1 cellular context compared by ENCODE assay signal in the genomic region with DNA sequence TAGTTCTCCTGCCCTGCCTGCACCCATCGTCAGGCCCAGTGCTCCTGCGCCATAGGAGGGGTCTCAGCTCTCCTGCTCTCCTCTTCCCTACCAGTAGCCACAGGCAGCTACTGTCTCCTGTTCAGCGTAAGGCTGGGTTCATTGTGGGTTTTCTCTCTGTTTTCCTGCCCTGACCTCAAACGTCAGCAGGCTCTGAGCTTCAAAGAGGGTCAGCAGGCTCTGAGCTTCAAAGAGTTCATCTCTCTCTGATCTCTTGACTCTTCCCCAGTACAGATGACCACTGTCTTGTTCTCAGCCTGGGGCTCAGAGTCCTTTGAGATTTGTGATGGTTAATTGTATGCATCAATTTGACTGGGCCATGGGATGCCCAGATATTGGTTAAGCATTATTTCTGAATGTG.
TF ChIP-seq lines count a peak whose summit lies in the region.

No MANE protein-coding gene starts in this region.

TF ChIP-seq in HepG2, 621 proteins besides CTCF, POLR2A, EP300 and RAD21 (continued from another document and continues in another):
- TF ChIP-seq, protein P1, sequence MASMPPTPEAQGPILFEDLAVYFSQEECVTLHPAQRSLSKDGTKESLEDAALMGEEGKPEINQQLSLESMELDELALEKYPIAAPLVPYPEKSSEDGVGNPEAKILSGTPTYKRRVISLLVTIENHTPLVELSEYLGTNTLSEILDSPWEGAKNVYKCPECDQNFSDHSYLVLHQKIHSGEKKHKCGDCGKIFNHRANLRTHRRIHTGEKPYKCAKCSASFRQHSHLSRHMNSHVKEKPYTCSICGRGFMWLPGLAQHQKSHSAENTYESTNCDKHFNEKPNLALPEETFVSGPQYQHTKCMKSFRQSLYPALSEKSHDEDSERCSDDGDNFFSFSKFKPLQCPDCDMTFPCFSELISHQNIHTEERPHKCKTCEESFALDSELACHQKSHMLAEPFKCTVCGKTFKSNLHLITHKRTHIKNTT (CRISPR knock-in tag; IDR thresholded peaks at IDR 0.05), result no peak
- TF ChIP-seq HOXA5 (CRISPR knock-in tag; IDR thresholded peaks at IDR 0.05), result peak; percentile 81; the same call in 1 of the 2 replicates
- TF ChIP-seq SP1 (IDR thresholded peaks at IDR 0.05), result no peak
- 0 out of 2 replicates have a peak, but pooled peaks have one; percentile 36 for TF ChIP-seq SP1 (CRISPR knock-in tag; IDR thresholded peaks at IDR 0.05)
- TF ChIP-seq, protein P2, sequence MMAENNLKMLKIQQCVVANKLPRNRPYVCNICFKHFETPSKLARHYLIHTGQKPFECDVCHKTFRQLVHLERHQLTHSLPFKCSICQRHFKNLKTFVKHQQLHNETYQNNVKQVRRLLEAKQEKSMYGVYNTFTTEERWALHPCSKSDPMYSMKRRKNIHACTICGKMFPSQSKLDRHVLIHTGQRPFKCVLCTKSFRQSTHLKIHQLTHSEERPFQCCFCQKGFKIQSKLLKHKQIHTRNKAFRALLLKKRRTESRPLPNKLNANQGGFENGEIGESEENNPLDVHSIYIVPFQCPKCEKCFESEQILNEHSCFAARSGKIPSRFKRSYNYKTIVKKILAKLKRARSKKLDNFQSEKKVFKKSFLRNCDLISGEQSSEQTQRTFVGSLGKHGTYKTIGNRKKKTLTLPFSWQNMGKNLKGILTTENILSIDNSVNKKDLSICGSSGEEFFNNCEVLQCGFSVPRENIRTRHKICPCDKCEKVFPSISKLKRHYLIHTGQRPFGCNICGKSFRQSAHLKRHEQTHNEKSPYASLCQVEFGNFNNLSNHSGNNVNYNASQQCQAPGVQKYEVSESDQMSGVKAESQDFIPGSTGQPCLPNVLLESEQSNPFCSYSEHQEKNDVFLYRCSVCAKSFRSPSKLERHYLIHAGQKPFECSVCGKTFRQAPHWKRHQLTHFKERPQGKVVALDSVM (CRISPR knock-in tag; IDR thresholded peaks at IDR 0.05), result no peak
- peak; percentile 83 for TF ChIP-seq SAP130 (CRISPR knock-in tag; IDR thresholded peaks at IDR 0.05; ENCODE audit: low read depth)
- peak; percentile 74; the same call in 1 of the 2 replicates for TF ChIP-seq ETV5 (CRISPR knock-in tag; IDR thresholded peaks at IDR 0.05; ENCODE audit: borderline replicate concordance)
- peak; percentile 50; the same call in 1 of the 2 replicates for TF ChIP-seq ZNF501 (CRISPR knock-in tag; IDR thresholded peaks at IDR 0.05)
- TF ChIP-seq RFX3 (CRISPR knock-in tag; IDR thresholded peaks at IDR 0.05), result no peak
- peak; percentile 83; the same call in 1 of the 2 replicates for TF ChIP-seq EHMT2 (IDR thresholded peaks at IDR 0.05; ENCODE audit: borderline replicate concordance, low read depth, low read length)
- TF ChIP-seq ZNF230 (CRISPR knock-in tag; IDR thresholded peaks at IDR 0.05), result peak; percentile 69; the same call in 1 of the 2 replicates
- TF ChIP-seq ZNF614 (CRISPR knock-in tag; IDR thresholded peaks at IDR 0.05; ENCODE audit: borderline replicate concordance), result 0 out of 2 replicates have a peak, but pooled peaks have one; percentile 28
- no peak for TF ChIP-seq ZNF549 (CRISPR knock-in tag; IDR thresholded peaks at IDR 0.05)
- TF ChIP-seq, protein P3, sequence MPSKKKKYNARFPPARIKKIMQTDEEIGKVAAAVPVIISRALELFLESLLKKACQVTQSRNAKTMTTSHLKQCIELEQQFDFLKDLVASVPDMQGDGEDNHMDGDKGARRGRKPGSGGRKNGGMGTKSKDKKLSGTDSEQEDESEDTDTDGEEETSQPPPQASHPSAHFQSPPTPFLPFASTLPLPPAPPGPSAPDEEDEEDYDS (CRISPR knock-in tag; IDR thresholded peaks at IDR 0.05), result peak; percentile 74
- TF ChIP-seq ZNF382 (CRISPR knock-in tag; IDR thresholded peaks at IDR 0.05; ENCODE audit: borderline replicate concordance), result no peak
- TF ChIP-seq, protein P4, sequence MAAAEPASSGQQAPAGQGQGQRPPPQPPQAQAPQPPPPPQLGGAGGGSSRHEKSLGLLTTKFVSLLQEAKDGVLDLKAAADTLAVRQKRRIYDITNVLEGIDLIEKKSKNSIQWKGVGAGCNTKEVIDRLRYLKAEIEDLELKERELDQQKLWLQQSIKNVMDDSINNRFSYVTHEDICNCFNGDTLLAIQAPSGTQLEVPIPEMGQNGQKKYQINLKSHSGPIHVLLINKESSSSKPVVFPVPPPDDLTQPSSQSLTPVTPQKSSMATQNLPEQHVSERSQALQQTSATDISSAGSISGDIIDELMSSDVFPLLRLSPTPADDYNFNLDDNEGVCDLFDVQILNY (CRISPR knock-in tag; conservative IDR thresholded peaks at IDR 0.05), result no peak
- TF ChIP-seq MZF1 (CRISPR knock-in tag; IDR thresholded peaks at IDR 0.05; ENCODE audit: borderline replicate concordance), result no peak
- peak; percentile 94 for TF ChIP-seq SALL1 (CRISPR knock-in tag; IDR thresholded peaks at IDR 0.05)
- peak; percentile 91 for TF ChIP-seq SOX5 (CRISPR knock-in tag; IDR thresholded peaks at IDR 0.05; ENCODE audit: borderline replicate concordance)
- TF ChIP-seq IRF2 (CRISPR knock-in tag; IDR thresholded peaks at IDR 0.05), result peak; percentile 51; the same call in 1 of the 2 replicates
- TF ChIP-seq ZKSCAN8 (CRISPR knock-in tag; IDR thresholded peaks at IDR 0.05; ENCODE audit: borderline replicate concordance), result peak; percentile 75
- peak; percentile 94 for TF ChIP-seq HMG20A (CRISPR knock-in tag; IDR thresholded peaks at IDR 0.05; ENCODE audit: borderline replicate concordance)
- no peak for TF ChIP-seq RAD51 (IDR thresholded peaks at IDR 0.05; ENCODE audit: borderline replicate concordance)
- TF ChIP-seq ZNF607 (CRISPR knock-in tag; IDR thresholded peaks at IDR 0.05; ENCODE audit: borderline replicate concordance), result no peak
- TF ChIP-seq NR2C2 (CRISPR knock-in tag; IDR thresholded peaks at IDR 0.05; ENCODE audit: borderline replicate concordance), result peak; percentile 83
- TF ChIP-seq, protein P5, sequence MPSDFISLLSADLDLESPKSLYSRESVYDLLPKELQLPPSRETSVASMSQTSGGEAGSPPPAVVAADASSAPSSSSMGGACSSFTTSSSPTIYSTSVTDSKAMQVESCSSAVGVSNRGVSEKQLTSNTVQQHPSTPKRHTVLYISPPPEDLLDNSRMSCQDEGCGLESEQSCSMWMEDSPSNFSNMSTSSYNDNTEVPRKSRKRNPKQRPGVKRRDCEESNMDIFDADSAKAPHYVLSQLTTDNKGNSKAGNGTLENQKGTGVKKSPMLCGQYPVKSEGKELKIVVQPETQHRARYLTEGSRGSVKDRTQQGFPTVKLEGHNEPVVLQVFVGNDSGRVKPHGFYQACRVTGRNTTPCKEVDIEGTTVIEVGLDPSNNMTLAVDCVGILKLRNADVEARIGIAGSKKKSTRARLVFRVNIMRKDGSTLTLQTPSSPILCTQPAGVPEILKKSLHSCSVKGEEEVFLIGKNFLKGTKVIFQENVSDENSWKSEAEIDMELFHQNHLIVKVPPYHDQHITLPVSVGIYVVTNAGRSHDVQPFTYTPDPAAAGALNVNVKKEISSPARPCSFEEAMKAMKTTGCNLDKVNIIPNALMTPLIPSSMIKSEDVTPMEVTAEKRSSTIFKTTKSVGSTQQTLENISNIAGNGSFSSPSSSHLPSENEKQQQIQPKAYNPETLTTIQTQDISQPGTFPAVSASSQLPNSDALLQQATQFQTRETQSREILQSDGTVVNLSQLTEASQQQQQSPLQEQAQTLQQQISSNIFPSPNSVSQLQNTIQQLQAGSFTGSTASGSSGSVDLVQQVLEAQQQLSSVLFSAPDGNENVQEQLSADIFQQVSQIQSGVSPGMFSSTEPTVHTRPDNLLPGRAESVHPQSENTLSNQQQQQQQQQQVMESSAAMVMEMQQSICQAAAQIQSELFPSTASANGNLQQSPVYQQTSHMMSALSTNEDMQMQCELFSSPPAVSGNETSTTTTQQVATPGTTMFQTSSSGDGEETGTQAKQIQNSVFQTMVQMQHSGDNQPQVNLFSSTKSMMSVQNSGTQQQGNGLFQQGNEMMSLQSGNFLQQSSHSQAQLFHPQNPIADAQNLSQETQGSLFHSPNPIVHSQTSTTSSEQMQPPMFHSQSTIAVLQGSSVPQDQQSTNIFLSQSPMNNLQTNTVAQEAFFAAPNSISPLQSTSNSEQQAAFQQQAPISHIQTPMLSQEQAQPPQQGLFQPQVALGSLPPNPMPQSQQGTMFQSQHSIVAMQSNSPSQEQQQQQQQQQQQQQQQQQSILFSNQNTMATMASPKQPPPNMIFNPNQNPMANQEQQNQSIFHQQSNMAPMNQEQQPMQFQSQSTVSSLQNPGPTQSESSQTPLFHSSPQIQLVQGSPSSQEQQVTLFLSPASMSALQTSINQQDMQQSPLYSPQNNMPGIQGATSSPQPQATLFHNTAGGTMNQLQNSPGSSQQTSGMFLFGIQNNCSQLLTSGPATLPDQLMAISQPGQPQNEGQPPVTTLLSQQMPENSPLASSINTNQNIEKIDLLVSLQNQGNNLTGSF (CRISPR knock-in tag; IDR thresholded peaks at IDR 0.05), result no peak
- TF ChIP-seq, protein P6, sequence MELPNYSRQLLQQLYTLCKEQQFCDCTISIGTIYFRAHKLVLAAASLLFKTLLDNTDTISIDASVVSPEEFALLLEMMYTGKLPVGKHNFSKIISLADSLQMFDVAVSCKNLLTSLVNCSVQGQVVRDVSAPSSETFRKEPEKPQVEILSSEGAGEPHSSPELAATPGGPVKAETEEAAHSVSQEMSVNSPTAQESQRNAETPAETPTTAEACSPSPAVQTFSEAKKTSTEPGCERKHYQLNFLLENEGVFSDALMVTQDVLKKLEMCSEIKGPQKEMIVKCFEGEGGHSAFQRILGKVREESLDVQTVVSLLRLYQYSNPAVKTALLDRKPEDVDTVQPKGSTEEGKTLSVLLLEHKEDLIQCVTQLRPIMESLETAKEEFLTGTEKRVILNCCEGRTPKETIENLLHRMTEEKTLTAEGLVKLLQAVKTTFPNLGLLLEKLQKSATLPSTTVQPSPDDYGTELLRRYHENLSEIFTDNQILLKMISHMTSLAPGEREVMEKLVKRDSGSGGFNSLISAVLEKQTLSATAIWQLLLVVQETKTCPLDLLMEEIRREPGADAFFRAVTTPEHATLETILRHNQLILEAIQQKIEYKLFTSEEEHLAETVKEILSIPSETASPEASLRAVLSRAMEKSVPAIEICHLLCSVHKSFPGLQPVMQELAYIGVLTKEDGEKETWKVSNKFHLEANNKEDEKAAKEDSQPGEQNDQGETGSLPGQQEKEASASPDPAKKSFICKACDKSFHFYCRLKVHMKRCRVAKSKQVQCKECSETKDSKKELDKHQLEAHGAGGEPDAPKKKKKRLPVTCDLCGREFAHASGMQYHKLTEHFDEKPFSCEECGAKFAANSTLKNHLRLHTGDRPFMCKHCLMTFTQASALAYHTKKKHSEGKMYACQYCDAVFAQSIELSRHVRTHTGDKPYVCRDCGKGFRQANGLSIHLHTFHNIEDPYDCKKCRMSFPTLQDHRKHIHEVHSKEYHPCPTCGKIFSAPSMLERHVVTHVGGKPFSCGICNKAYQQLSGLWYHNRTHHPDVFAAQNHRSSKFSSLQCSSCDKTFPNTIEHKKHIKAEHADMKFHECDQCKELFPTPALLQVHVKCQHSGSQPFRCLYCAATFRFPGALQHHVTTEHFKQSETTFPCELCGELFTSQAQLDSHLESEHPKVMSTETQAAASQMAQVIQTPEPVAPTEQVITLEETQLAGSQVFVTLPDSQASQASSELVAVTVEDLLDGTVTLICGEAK (IDR thresholded peaks at IDR 0.05), result no peak
- TF ChIP-seq, protein P6 (CRISPR knock-in tag; IDR thresholded peaks at IDR 0.05), result no peak; the same call in 1 of the 2 replicates
- TF ChIP-seq ZNF672 (CRISPR knock-in tag; IDR thresholded peaks at IDR 0.05), result no peak
- TF ChIP-seq BRD4 (CRISPR knock-in tag; IDR thresholded peaks at IDR 0.05), result 0 out of 2 replicates have a peak, but pooled peaks have one; percentile 51
- TF ChIP-seq, protein P7, sequence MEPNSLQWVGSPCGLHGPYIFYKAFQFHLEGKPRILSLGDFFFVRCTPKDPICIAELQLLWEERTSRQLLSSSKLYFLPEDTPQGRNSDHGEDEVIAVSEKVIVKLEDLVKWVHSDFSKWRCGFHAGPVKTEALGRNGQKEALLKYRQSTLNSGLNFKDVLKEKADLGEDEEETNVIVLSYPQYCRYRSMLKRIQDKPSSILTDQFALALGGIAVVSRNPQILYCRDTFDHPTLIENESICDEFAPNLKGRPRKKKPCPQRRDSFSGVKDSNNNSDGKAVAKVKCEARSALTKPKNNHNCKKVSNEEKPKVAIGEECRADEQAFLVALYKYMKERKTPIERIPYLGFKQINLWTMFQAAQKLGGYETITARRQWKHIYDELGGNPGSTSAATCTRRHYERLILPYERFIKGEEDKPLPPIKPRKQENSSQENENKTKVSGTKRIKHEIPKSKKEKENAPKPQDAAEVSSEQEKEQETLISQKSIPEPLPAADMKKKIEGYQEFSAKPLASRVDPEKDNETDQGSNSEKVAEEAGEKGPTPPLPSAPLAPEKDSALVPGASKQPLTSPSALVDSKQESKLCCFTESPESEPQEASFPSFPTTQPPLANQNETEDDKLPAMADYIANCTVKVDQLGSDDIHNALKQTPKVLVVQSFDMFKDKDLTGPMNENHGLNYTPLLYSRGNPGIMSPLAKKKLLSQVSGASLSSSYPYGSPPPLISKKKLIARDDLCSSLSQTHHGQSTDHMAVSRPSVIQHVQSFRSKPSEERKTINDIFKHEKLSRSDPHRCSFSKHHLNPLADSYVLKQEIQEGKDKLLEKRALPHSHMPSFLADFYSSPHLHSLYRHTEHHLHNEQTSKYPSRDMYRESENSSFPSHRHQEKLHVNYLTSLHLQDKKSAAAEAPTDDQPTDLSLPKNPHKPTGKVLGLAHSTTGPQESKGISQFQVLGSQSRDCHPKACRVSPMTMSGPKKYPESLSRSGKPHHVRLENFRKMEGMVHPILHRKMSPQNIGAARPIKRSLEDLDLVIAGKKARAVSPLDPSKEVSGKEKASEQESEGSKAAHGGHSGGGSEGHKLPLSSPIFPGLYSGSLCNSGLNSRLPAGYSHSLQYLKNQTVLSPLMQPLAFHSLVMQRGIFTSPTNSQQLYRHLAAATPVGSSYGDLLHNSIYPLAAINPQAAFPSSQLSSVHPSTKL (CRISPR knock-in tag; IDR thresholded peaks at IDR 0.05), result peak; percentile 88
- peak; percentile 55; the same call in 1 of the 2 replicates for TF ChIP-seq ZNF264 (CRISPR knock-in tag; IDR thresholded peaks at IDR 0.05)
- TF ChIP-seq ZBTB7B (CRISPR knock-in tag; IDR thresholded peaks at IDR 0.05), result 0 out of 2 replicates have a peak, but pooled peaks have one; percentile 57
